14 cellular contexts compared by ENCODE assay signal in the genomic region with DNA sequence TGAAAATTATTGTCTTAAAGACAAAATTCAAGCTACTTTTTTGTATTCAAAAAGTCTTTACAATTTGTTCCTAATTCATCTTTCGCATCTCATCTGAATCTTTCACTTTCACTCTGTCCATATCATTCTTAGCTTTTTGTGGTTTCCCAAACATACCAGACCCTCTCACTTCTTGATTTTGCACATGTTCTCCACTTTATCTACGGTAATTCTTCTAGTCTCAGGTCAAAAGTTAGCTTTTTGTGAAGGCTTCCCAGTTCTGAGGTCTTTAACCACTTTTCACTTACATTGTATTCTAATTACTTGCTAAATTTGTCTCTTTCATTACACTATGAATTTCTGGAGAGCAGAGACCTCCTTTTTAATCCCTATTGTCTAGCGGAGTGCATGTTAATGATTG. TPM values are rescaled to one million over a fixed set of nuclear protein-coding genes. Genes with fewer than 3 reads are reported as not detected.
DNase-seq lines count a peak whose midpoint lies in the region; ATAC-seq, FAIRE-seq and TF ChIP-seq lines count a peak whose summit lies in the region.
"Had no signal": no experiment of that assay in that cellular context is flagged by ENCODE, and none has a peak within 500 bp of the region (broad histone marks: within the 10 kb centered on the region; RNA-seq: fewer than 3 reads in every experiment).

No MANE protein-coding gene starts in this region.

- 70 to 89% methylated on average over 3 of the region's 3 CpGs for WGBS in transverse colon (ENCODE audit: low coverage in 1 of 2), 2 donors

- no peaks in the 10 kb centered on the region for H3K36me3 Mint-ChIP-seq in Caco-2 (ENCODE audit: insufficient read depth, unreplicated experiment)
- H3K36me3 Mint-ChIP-seq: activated CD4-positive, alpha-beta memory T cell treated with anti-CD3 and anti-CD28 coated beads for 36 hours; stimulated activated naive B cell treated with anti-CD40 and anti-IgM and Interleukin-4, amounts not matched to agents 10 μg/mL and 1 μg/mL and 100 μg/mL, for 72 hours had no signal

- H3K4me3 ChIP-seq in transverse colon (no peak overlapping the region), Caco-2 (ENCODE audit: low read depth, low read length) (no peak overlapping the region)
- H3K4me3 ChIP-seq: breast epithelium had no signal

- in situ Hi-C loops in transverse colon (cut with MboI; ENCODE audit: low pct_ligation_motif_present in 1 of 4, low pct_unique_long_range_greater_than_20kb in 1 of 4, low sequenced_read_pairs in 3 of 4), result no loop called here

- POLR2A ChIA-PET in Caco-2 (lab: Charles Lee), result no interaction called here

- ATAC-seq in GM18511 (IDR thresholded peaks at IDR 0.05; ENCODE audit: unreplicated experiment) (peak; percentile 88), GM21447 (IDR thresholded peaks at IDR 0.05; ENCODE audit: unreplicated experiment) (peak; percentile 55), HG03025 (IDR thresholded peaks at IDR 0.05; ENCODE audit: low FRiP score, unreplicated experiment) (peak; percentile 90), HG03575 (IDR thresholded peaks at IDR 0.05; ENCODE audit: extremely low read depth, insufficient number of reproducible peaks, low FRiP score, unreplicated experiment) (peak; percentile 98)
- ATAC-seq: stimulated activated naive B cell treated with anti-CD40 and anti-IgM and Interleukin-4, amounts not matched to agents 10 μg/mL and 1 μg/mL and 100 μg/mL, for 72 hours had no signal

- no peaks in the 10 kb centered on the region for H3K9me3 ChIP-seq in transverse colon
- no peaks in the 10 kb centered on the region for H3K9me3 ChIP-seq in Caco-2
- H3K9me3 ChIP-seq: breast epithelium had no signal

- DNase-seq in frontal cortex (ENCODE audit: low spot score in 2 of 2) (no peak), transverse colon (no peak), Caco-2 (no peak), NCI-H2081 treated with DMSO at 0.1 percent for 48 hours (lab: John Stamatoyannopoulos, UW) (no peak)
- DNase-seq: activated CD4-positive, alpha-beta memory T cell treated with anti-CD3 and anti-CD28 coated beads for 36 hours; kidney; NCI-H2171; stimulated activated naive B cell treated with anti-CD40 and anti-IgM and Interleukin-4, amounts not matched to agents 10 μg/mL and 1 μg/mL and 100 μg/mL, for 72 hours had no signal

- peaks cover 3% of the 10 kb centered on the region for H3K27me3 Mint-ChIP-seq in Caco-2 (ENCODE audit: insufficient read depth, unreplicated experiment)
- H3K27me3 Mint-ChIP-seq: activated CD4-positive, alpha-beta memory T cell treated with anti-CD3 and anti-CD28 coated beads for 36 hours; stimulated activated naive B cell treated with anti-CD40 and anti-IgM and Interleukin-4, amounts not matched to agents 10 μg/mL and 1 μg/mL and 100 μg/mL, for 72 hours had no signal

- no peaks in the 10 kb centered on the region for H3K9me3 Mint-ChIP-seq in Caco-2 (ENCODE audit: unreplicated experiment)

- BruUV-seq in Caco-2 (replicated peaks; lab: Mats Ljungman, UMichigan), result no TSS peak

- no peaks in the 10 kb centered on the region for H3K4me1 Mint-ChIP-seq in Caco-2 (ENCODE audit: low read depth, unreplicated experiment)
- H3K4me1 Mint-ChIP-seq: stimulated activated naive B cell treated with anti-CD40 and anti-IgM and Interleukin-4, amounts not matched to agents 10 μg/mL and 1 μg/mL and 100 μg/mL, for 72 hours had no signal

- no peaks in the 10 kb centered on the region for H3K36me3 ChIP-seq in transverse colon
- no peaks in the 10 kb centered on the region for H3K36me3 ChIP-seq in Caco-2 (ENCODE audit: control insufficient read depth, insufficient read depth, low read length)
- H3K36me3 ChIP-seq: breast epithelium had no signal

- no peaks in the 10 kb centered on the region for H3K27me3 ChIP-seq in transverse colon
- H3K27me3 ChIP-seq in Caco-2 (replicated peaks; ENCODE audit: control insufficient read depth, insufficient read depth, low read length), result no peaks in the 10 kb centered on the region
- H3K27me3 ChIP-seq: breast epithelium had no signal

- intact Hi-C loops in transverse colon (cut with DNase I; ENCODE audit: low total_unique reads) (no loop called here), Caco-2 (cut with micrococcal nuclease; ENCODE audit: unreplicated experiment) (no loop called here)

- CTCF ChIA-PET in Caco-2 (lab: Charles Lee), result no interaction called here

- H3K4me1 ChIP-seq in transverse colon, result no peaks in the 10 kb centered on the region
- H3K4me1 ChIP-seq in Caco-2, result no peaks in the 10 kb centered on the region
- H3K4me1 ChIP-seq: breast epithelium had no signal

- TF ChIP-seq POLR2A in transverse colon (IDR thresholded peaks at IDR 0.05), result no peak

- no peak for TF ChIP-seq EP300 in transverse colon (IDR thresholded peaks at IDR 0.05; ENCODE audit: low read depth)

- H3K27ac ChIP-seq in transverse colon, result no peak overlapping the region
- H3K27ac ChIP-seq: breast epithelium had no signal

- no peak overlapping the region for H3K27ac Mint-ChIP-seq in Caco-2 (ENCODE audit: unreplicated experiment)
- H3K27ac Mint-ChIP-seq: activated CD4-positive, alpha-beta memory T cell treated with anti-CD3 and anti-CD28 coated beads for 36 hours; stimulated activated naive B cell treated with anti-CD40 and anti-IgM and Interleukin-4, amounts not matched to agents 10 μg/mL and 1 μg/mL and 100 μg/mL, for 72 hours had no signal

- TF ChIP-seq CTCF in transverse colon (IDR thresholded peaks at IDR 0.05) (no peak), Caco-2 (IDR thresholded peaks at IDR 0.05; ENCODE audit: insufficient read depth in 1 of 2, low read depth in 1 of 2, low read length in 1 of 2, severe bottlenecking in 1 of 2, unreplicated experiment in 1 of 2) (no peak)

- H3K4me3 Mint-ChIP-seq in Caco-2 (ENCODE audit: unreplicated experiment), result no peak overlapping the region
- H3K4me3 Mint-ChIP-seq: activated CD4-positive, alpha-beta memory T cell treated with anti-CD3 and anti-CD28 coated beads for 36 hours; stimulated activated naive B cell treated with anti-CD40 and anti-IgM and Interleukin-4, amounts not matched to agents 10 μg/mL and 1 μg/mL and 100 μg/mL, for 72 hours had no signal

- no peak for FAIRE-seq in frontal cortex (lab: Jason Lieb, UNC)

RNA-seq across cellular contexts. Expression of gene EPHA7, which starts 34.6 kb away (rescaled TPM):
- total RNA-seq in frontal cortex (65.6 TPM), transverse colon (10 to 100 TPM in 3 of 4 donors, 1 to 10 TPM in 1; 3.6 to 31.0 (median 16.9) TPM), Caco-2 (2022) (not detected in 2 replicates)
- total RNA-seq: activated CD4-positive, alpha-beta memory T cell treated with anti-CD3 and anti-CD28 coated beads for 36 hours; T-helper 2 cell treated with Interferon-gamma antibody and Interleukin-4, amounts not matched to agents 100 ng/mL and 5 ng/mL, for 36 hours had no signal
